22 cellular contexts compared by ENCODE assay signal in the genomic region with DNA sequence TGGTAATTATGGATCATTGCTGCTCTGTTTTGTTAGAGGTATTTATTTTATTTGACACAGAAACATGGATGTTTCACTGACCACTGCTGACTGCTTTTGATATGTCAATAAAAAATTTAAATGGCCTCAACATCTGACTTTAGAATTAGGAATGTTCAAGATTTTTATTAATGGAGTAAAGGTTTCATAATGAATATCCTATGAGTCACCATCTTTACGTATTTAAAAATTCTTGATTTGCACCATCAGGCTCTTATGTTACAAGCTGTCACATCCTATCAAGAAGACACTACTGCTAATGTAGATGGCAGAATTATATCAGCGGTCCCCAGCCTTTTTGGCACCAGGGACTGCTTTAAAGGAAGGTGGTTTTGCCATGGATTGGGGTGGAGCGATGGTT.
"Had no signal": no experiment of that assay in that cellular context is flagged by ENCODE, and none has a peak within 500 bp of the region (broad histone marks: within the 10 kb centered on the region; RNA-seq: fewer than 3 reads in every experiment).

No MANE protein-coding gene starts in this region.

- H3K9me3 ChIP-seq: heart right ventricle, left ventricle myocardium inferior, mucosa of descending colon, spleen, tibial nerve had no signal

- H3K27ac ChIP-seq: brain microvascular endothelial cell, epithelial cell of prostate, heart right ventricle, left ventricle myocardium inferior, spleen, tibial nerve, WERI-Rb-1 had no signal

- H3K36me3 ChIP-seq: brain microvascular endothelial cell, heart right ventricle, left ventricle myocardium inferior, spleen, tibial nerve, WERI-Rb-1 had no signal

- ATAC-seq: activated CD4-positive, CD25-positive, alpha-beta regulatory T cell treated with anti-CD3 and anti-CD28 coated beads, Interleukin-2, amount 50 U/mL, for 24 hours; heart right ventricle; mucosa of descending colon; natural killer cell treated with Interleukin-12 subunit alpha and Interleukin-12 subunit beta and Interleukin-15 and Interleukin-18, amount 100 ng/mL, for 72 hours; right cardiac atrium had no signal

- H3K27me3 ChIP-seq: brain microvascular endothelial cell, heart right ventricle, spleen, tibial nerve had no signal

- DNase-seq: activated CD4-positive, alpha-beta T cell treated with anti-CD3 and anti-CD28 coated beads for 48 hours; activated CD4-positive, alpha-beta T cell treated with anti-CD3 and anti-CD28 coated beads, Interleukin-2, amount 50 U/mL, for 48 hours; activated CD8-positive, alpha-beta memory T cell treated with anti-CD3 and anti-CD28 coated beads for 24 hours; activated effector memory CD4-positive, alpha-beta T cell treated with anti-CD3 and anti-CD28 coated beads, Interleukin-2, amount 50 U/mL, for 16 hours; activated naive CD4-positive, alpha-beta T cell treated with anti-CD3 and anti-CD28 coated beads, Interleukin-2, amount 10 ng/mL, durations not matched to agents 7 days and 5 days; activated naive CD8-positive, alpha-beta T cell treated with anti-CD3 and anti-CD28 coated beads, Interleukin-2, amount 10 ng/mL, durations not matched to agents 7 days and 5 days; brain microvascular endothelial cell; dermis blood vessel endothelial cell; effector CD4-positive, alpha-beta T cell; heart right ventricle; left ventricle myocardium inferior; mucosa of descending colon; right cardiac atrium; spleen; stimulated activated naive CD4-positive, alpha-beta T cell treated with Interleukin-2 at 50 U/mL for 16 hours; T1000 had no signal

- H3K4me3 ChIP-seq: heart right ventricle, left ventricle myocardium inferior, lung, mucosa of descending colon, spleen, tibial nerve had no signal

- H3K4me1 ChIP-seq: heart right ventricle, left ventricle myocardium inferior, spleen, tibial nerve had no signal
